ENCODE assay signal across 13 cellular contexts in genomic region chr14:100548295-100548655, GRCh38. TPM values are rescaled to one million over a fixed set of nuclear protein-coding genes. Genes with fewer than 3 reads are reported as not detected.
DNase-seq lines count a peak whose midpoint lies in the region; ATAC-seq, FAIRE-seq and TF ChIP-seq lines count a peak whose summit lies in the region.
"Had no signal": no experiment of that assay in that cellular context is flagged by ENCODE, and none has a peak within 500 bp of the region (broad histone marks: within the 10 kb centered on the region; RNA-seq: fewer than 3 reads in every experiment).

No MANE protein-coding gene starts in this region.

- H3K79me1 ChIP-seq in H1 (ENCODE audit: low read depth, low read length): no peaks in the 10 kb centered on the region

- H3K36me3 ChIP-seq in H1 (ENCODE audit: control insufficient read depth in 2 of 4, insufficient read depth in 4 of 4, low read length in 3 of 4): no peaks in the 10 kb centered on the region
- H3K36me3 ChIP-seq: SJSA1 had no signal

- H3K56ac ChIP-seq in H1 (replicated peaks; ENCODE audit: insufficient read length, low read depth, low read length): no peak overlapping the region

- H4K8ac ChIP-seq in H1 (ENCODE audit: extremely low read depth, insufficient read depth, low read length): 0 out of 2 replicates have a peak overlapping the region, but pooled peaks have one; percentile 4

- CTCF ChIA-PET in activated naive CD4-positive, alpha-beta T cell treated with anti-CD3 and anti-CD28 coated beads, Interleukin-2, amount 10 ng/mL, durations not matched to agents 7 days and 5 days (lab: Charles Lee): no interaction called here
- CTCF ChIA-PET in RWPE1 (lab: Yijun Ruan, JAX) (interaction anchor here (0.6 kb wide), 1 partner anchor 252 kb away, joined by 5 read pairs; no protein-coding TSS in a partner anchor), H1 (lab: Charles Lee; ENCODE audit: partially characterized antibody) (interaction anchor here (0.9 to 1.8 kb wide), 5 partner anchors 11 to 166 kb away, joined by 3 to 6 read pairs (median 4); no protein-coding TSS in a partner anchor), HEK293T (lab: Yijun Ruan, JAX) (no interaction called here)

- no peak for TF ChIP-seq RAD21 in H1 (IDR thresholded peaks at IDR 0.05 in 1 of 2, conservative IDR thresholded peaks at IDR 0.05 in 1 of 2; ENCODE audit: low read depth in 2 of 2, low read length in 2 of 2)

- no peaks in the 10 kb centered on the region for H3K9me3 ChIP-seq in H1 (ENCODE audit: insufficient read depth in 2 of 2, low read depth in 1 of 2, low read length in 1 of 2)
- H3K9me3 ChIP-seq: SJSA1 had no signal

- peak overlapping the region; percentile 88 for H3K27ac Mint-ChIP-seq in activated naive CD4-positive, alpha-beta T cell treated with anti-CD3 and anti-CD28 coated beads, Interleukin-2, amount 10 ng/mL, durations not matched to agents 7 days and 5 days
- peak overlapping the region; percentile 45 for H3K27ac Mint-ChIP-seq in stimulated activated effector memory CD8-positive, alpha-beta T cell treated with anti-CD3 and anti-CD28 coated beads, Interleukin-12 subunit alpha, Interleukin-12 subunit beta, amount 100 ng/mL, for 72 hours
- H3K27ac Mint-ChIP-seq: H9 had no signal

- no peak overlapping the region for H2BK20ac ChIP-seq in H1 (ENCODE audit: low read length)

- WGBS in H1 (ENCODE audit: extremely low coverage in 1 of 2, insufficient coverage in 1 of 2, insufficient read length in 1 of 2, insufficient replicate concordance in 2 of 2, low coverage in 1 of 2, low lambda C conversion rate in 2 of 2, missing lambda C conversion rate in 1 of 2), 2 experiments: 96% methylated on average over 4 of the region's 5 CpGs; no CpG with 5 or more reads in 1 of the 2 experiments

- no peak overlapping the region for H2BK120ac ChIP-seq in H1 (replicated peaks; ENCODE audit: low read depth, low read length)

- no peak overlapping the region for H3K4me3 ChIP-seq in H1 (ENCODE audit: extremely low read depth in 1 of 4, insufficient read depth in 2 of 4, low read depth in 3 of 4, low read length in 4 of 4)
- H3K4me3 ChIP-seq: SJSA1 had no signal

- peaks cover 0 to 1% of the 10 kb centered on the region in 2 experiments for H4K20me1 ChIP-seq in H1 (replicated peaks in 1 of 2; ENCODE audit: control insufficient read depth in 1 of 2, insufficient read depth in 2 of 2, low read length in 2 of 2)

- ATAC-seq in stimulated activated effector memory CD8-positive, alpha-beta T cell treated with anti-CD3 and anti-CD28 coated beads, Interleukin-12 subunit alpha, Interleukin-12 subunit beta, amount 100 ng/mL, for 72 hours: no peak

- no peak overlapping the region for H3K18ac ChIP-seq in H1 (ENCODE audit: extremely low read depth, low read length)

- H2BK5ac ChIP-seq in H1 (ENCODE audit: low read depth, low read length): no peak overlapping the region

- no peak overlapping the region for H3K14ac ChIP-seq in H1 (ENCODE audit: insufficient read length)

- H3K4me3 Mint-ChIP-seq in activated naive CD4-positive, alpha-beta T cell treated with anti-CD3 and anti-CD28 coated beads, Interleukin-2, amount 10 ng/mL, durations not matched to agents 7 days and 5 days: no peak overlapping the region
- H3K4me3 Mint-ChIP-seq in stimulated activated effector memory CD8-positive, alpha-beta T cell treated with anti-CD3 and anti-CD28 coated beads, Interleukin-12 subunit alpha, Interleukin-12 subunit beta, amount 100 ng/mL, for 72 hours: peak overlapping the region; percentile 72
- H3K4me3 Mint-ChIP-seq: H9, neural crest cell had no signal

- H2AK5ac ChIP-seq in H1 (ENCODE audit: low read depth, low read length): no peak overlapping the region

- peaks cover 6 to 13% (median 11%) of the 10 kb centered on the region in 4 experiments for H3K4me1 ChIP-seq in H1 (replicated peaks in 1 of 4; ENCODE audit: control insufficient read depth in 3 of 4, insufficient read depth in 4 of 4, low read length in 3 of 4)

- no peaks in the 10 kb centered on the region for H3K79me2 ChIP-seq in H1 (ENCODE audit: control insufficient read depth in 1 of 2, insufficient read depth in 2 of 2, low read length in 2 of 2)

- no peak overlapping the region for H4K5ac ChIP-seq in H1 (ENCODE audit: insufficient read length, low read depth, low read length)

- H2AFZ ChIP-seq in H1 (ENCODE audit: low read length): no peak overlapping the region

- no peak for DNase-seq in activated naive CD4-positive, alpha-beta T cell treated with anti-CD3 and anti-CD28 coated beads, Interleukin-2, amount 10 ng/mL, durations not matched to agents 7 days and 5 days
- no peak for DNase-seq in activated naive CD4-positive, alpha-beta T cell treated with anti-CD3 and anti-CD28 coated beads, Interleukin-2, amount 50 U/mL, for 16 hours
- no peak for DNase-seq in RWPE1 (ENCODE audit: low spot score)
- no peak for DNase-seq in H1 (ENCODE audit: low read depth in 1 of 2, low spot score in 2 of 2)
- no peak for DNase-seq in stimulated activated effector memory CD8-positive, alpha-beta T cell treated with anti-CD3 and anti-CD28 coated beads, Interleukin-12 subunit alpha, Interleukin-12 subunit beta, amount 100 ng/mL, for 72 hours (ENCODE audit: low spot score in 2 of 2)
- DNase-seq in NCI-H146 (lab: John Stamatoyannopoulos, UW): no peak
- DNase-seq in activated gamma-delta T cell (lab: John Stamatoyannopoulos, UW): no peak
- no peak for DNase-seq in HEK293T (ENCODE audit: extremely low spot score)
- DNase-seq: cortex of kidney, H9 had no signal

- POLR2A ChIA-PET in RWPE1 (lab: Yijun Ruan, JAX; ENCODE audit: low non-redundant PET) (interaction anchor here (0.5 kb wide), 1 partner anchor 1006 kb away, joined by 3 read pairs; no protein-coding TSS in a partner anchor), H1 (lab: Charles Lee; ENCODE audit: partially characterized antibody) (interaction anchor here (1.6 to 2.0 kb wide), 2 partner anchors 8 to 14 kb away, joined by 5 read pairs; no protein-coding TSS in a partner anchor), HEK293T (lab: Yijun Ruan, JAX) (interaction anchor here (0.9 kb wide), 1 partner anchor 15 kb away, joined by 3 read pairs; no protein-coding TSS in a partner anchor)

- FAIRE-seq in H1 (lab: Jason Lieb, UNC): no peak

- H3K36me3 Mint-ChIP-seq in activated naive CD4-positive, alpha-beta T cell treated with anti-CD3 and anti-CD28 coated beads, Interleukin-2, amount 10 ng/mL, durations not matched to agents 7 days and 5 days: no peaks in the 10 kb centered on the region
- no peaks in the 10 kb centered on the region for H3K36me3 Mint-ChIP-seq in stimulated activated effector memory CD8-positive, alpha-beta T cell treated with anti-CD3 and anti-CD28 coated beads, Interleukin-12 subunit alpha, Interleukin-12 subunit beta, amount 100 ng/mL, for 72 hours

- H3K27me3 Mint-ChIP-seq in activated naive CD4-positive, alpha-beta T cell treated with anti-CD3 and anti-CD28 coated beads, Interleukin-2, amount 10 ng/mL, durations not matched to agents 7 days and 5 days: peaks cover 36% of the 10 kb centered on the region

- H3K4ac ChIP-seq in H1 (replicated peaks; ENCODE audit: insufficient read length, low read depth, low read length): no peak overlapping the region

- no peak for TF ChIP-seq EP300 in H1 (IDR thresholded peaks at IDR 0.05; ENCODE audit: borderline replicate concordance in 1 of 2, low read depth in 2 of 2, low read length in 2 of 2)

- H3K27ac ChIP-seq in RWPE1 (peak overlapping the region; percentile 67), H1 (ENCODE audit: low read depth, low read length) (no peak overlapping the region)
- H3K27ac ChIP-seq: SJSA1 had no signal

- H3K23ac ChIP-seq in H1 (ENCODE audit: insufficient read length): no peak overlapping the region

- H3K4me2 ChIP-seq in H1 (ENCODE audit: insufficient read depth in 1 of 2, low read depth in 2 of 2, low read length in 2 of 2): no peak overlapping the region

- no peak overlapping the region for H3K9ac ChIP-seq in H1 (replicated peaks in 1 of 4; ENCODE audit: extremely low read depth in 1 of 4, low read depth in 3 of 4, low read length in 3 of 4)

- TF ChIP-seq CTCF in RWPE1 (conservative IDR thresholded peaks at IDR 0.05; ENCODE audit: low read depth) (no peak), H1 (IDR thresholded peaks at IDR 0.05; ENCODE audit: control extremely low read depth in 1 of 3, insufficient read depth in 1 of 3, low read depth in 1 of 3, low read length in 3 of 3) (no peak)

- H4K91ac ChIP-seq in H1 (replicated peaks; ENCODE audit: insufficient read length, low read length): no peak overlapping the region

- H3K23me2 ChIP-seq in H1 (ENCODE audit: low read depth, low read length): peaks cover 5% of the 10 kb centered on the region; the same call in 1 of the 2 replicates

- peaks cover 0 to 17% (median 8%) of the 10 kb centered on the region in 4 experiments; a peak in 5 of 7 replicates for H3K27me3 ChIP-seq in H1 (replicated peaks in 1 of 4; ENCODE audit: control insufficient read depth in 3 of 4, extremely low read depth in 1 of 4, insufficient read depth in 3 of 4, low read length in 3 of 4)

- H3K9me3 Mint-ChIP-seq in activated naive CD4-positive, alpha-beta T cell treated with anti-CD3 and anti-CD28 coated beads, Interleukin-2, amount 10 ng/mL, durations not matched to agents 7 days and 5 days: no peaks in the 10 kb centered on the region
- no peaks in the 10 kb centered on the region for H3K9me3 Mint-ChIP-seq in stimulated activated effector memory CD8-positive, alpha-beta T cell treated with anti-CD3 and anti-CD28 coated beads, Interleukin-12 subunit alpha, Interleukin-12 subunit beta, amount 100 ng/mL, for 72 hours
- H3K9me3 Mint-ChIP-seq: H9, neural crest cell had no signal

- peak overlapping the region; percentile 61; the same call in 1 of the 2 replicates for H2BK15ac ChIP-seq in H1 (ENCODE audit: low read length)

- TF ChIP-seq POLR2A in H1 (IDR thresholded peaks at IDR 0.05; ENCODE audit: control extremely low read depth in 1 of 2, low read depth in 2 of 2, low read length in 2 of 2): no peak

- no peak overlapping the region for H2BK12ac ChIP-seq in H1 (ENCODE audit: low read depth, low read length)

- peaks cover 35% of the 10 kb centered on the region for H3K4me1 Mint-ChIP-seq in activated naive CD4-positive, alpha-beta T cell treated with anti-CD3 and anti-CD28 coated beads, Interleukin-2, amount 10 ng/mL, durations not matched to agents 7 days and 5 days
- H3K4me1 Mint-ChIP-seq in stimulated activated effector memory CD8-positive, alpha-beta T cell treated with anti-CD3 and anti-CD28 coated beads, Interleukin-12 subunit alpha, Interleukin-12 subunit beta, amount 100 ng/mL, for 72 hours: peaks cover 29% of the 10 kb centered on the region

TF ChIP-seq in HEK293T, 16 proteins besides CTCF, POLR2A, EP300 and RAD21 (continues in another document):
- no peak for TF ChIP-seq BHLHE40 (IDR thresholded peaks at IDR 0.05; ENCODE audit: borderline replicate concordance)

RNA-seq across cellular contexts. Expression of gene BEGAIN, which starts 38.9 kb away (rescaled TPM):
- total RNA-seq in H1 (2021; fragmentation: NEBNext Ultra II Directional; extraction: Animal tissue kit (Norgen Biotek cat#: 25700)): 2.1 and 3.0 TPM in 2 replicates
- 2.9 and 3.7 TPM in 2 replicates for polyA plus RNA-seq in H1 (2011; rRNA removed)
- 2.7 TPM for polyA plus RNA-seq in H1 (2011; cell fraction: cytosol; rRNA removed)
- polyA plus RNA-seq in H1 (2011; cell fraction: nucleus; rRNA removed): 5.0 TPM
- polyA plus RNA-seq in H1 (2012, experiment 1 of 2): 2.0 to 3.5 TPM (median 2.7 TPM) in 4 replicates
- 1.5 TPM for polyA plus RNA-seq in H1 (2012, experiment 2 of 2)
- polyA plus RNA-seq in H1 (2013, experiment 1 of 2): 1.6 TPM
- 1.8 TPM for polyA plus RNA-seq in H1 (2013, experiment 2 of 2)
- polyA minus RNA-seq in H1 (2011; rRNA and poly(A)+ RNA removed): 1.0 and 1.7 TPM in 2 replicates
- polyA minus RNA-seq in H1 (2011; cell fraction: cytosol; rRNA and poly(A)+ RNA removed): 1.4 TPM
- polyA minus RNA-seq in H1 (2011; cell fraction: nucleus; rRNA and poly(A)+ RNA removed): 1.9 TPM
- total RNA-seq: glomerular endothelial cell, SJSA1 had no signal

Comparison
In these comparisons a context has a peak if more than half of its experiments do, and no peak if none do; other contexts are left out.
1. CTCF ChIA-PET loops: an anchor here in RWPE1 (0.6 kb wide) and H1 (0.9 to 1.8 kb wide); none called in activated naive CD4-positive, alpha-beta T cell treated with anti-CD3 and anti-CD28 coated beads, Interleukin-2, amount 10 ng/mL, durations not matched to agents 7 days and 5 days and HEK293T.